ENCODE assay signal across 2 cellular contexts in the genomic region with DNA sequence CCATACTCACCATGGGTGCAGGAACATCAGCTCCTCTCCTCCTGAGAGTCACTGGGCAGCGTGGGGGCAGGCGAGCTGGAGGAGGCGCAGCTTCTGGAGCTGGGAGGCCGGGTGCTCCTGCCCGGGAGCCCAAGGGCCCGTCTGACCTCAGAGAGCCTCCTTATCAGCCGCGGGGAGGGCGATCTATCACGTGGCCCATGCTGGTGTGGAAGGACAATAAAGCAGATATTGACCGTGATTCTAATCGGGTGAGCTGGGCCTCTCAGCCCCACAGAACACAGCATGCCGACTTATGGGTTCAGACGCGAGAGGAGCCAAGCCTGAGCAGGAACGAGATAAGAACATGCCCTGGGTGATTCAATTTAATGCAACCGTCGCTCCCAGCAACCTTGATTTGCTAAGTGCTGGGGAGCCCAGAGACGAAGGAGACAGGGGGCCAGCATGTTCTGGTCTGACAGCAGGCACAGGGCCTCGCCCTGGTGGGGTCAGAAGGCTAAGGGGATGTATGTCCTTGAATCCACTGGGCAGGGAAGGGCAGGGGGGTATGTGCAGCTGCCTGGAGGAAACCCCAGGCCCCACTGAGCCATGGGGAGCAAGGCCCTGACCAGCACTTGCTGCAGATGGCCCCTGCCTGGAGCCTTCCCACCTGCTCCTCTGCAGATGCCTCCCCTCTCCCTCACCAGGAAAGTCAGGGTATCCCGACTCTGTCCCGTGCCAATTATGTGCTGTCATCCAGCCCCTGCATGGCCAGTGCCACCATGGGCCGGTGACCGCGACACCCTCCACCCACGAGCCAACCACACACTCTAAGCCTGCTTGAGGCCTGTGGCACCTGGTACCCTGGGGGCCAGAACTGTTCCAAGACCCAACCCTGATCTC.
TF ChIP-seq lines count a peak whose summit lies in the region.

No MANE protein-coding gene starts in this region.

TF ChIP-seq in SK-N-SH, 30 proteins besides CTCF, POLR2A, EP300 and RAD21 (continues in another document):
- TF ChIP-seq, protein P1, sequence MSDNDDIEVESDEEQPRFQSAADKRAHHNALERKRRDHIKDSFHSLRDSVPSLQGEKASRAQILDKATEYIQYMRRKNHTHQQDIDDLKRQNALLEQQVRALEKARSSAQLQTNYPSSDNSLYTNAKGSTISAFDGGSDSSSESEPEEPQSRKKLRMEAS (IDR thresholded peaks at IDR 0.05; ENCODE audit: low read depth) = no peak
- no peak for TF ChIP-seq NFIC (IDR thresholded peaks at IDR 0.05; ENCODE audit: borderline replicate concordance)
- TF ChIP-seq RFX5 (IDR thresholded peaks at IDR 0.05; ENCODE audit: low read length) = no peak
- no peak for TF ChIP-seq ELF1 (IDR thresholded peaks at IDR 0.05)
- no peak for TF ChIP-seq POLR2AphosphoS5 (IDR thresholded peaks at IDR 0.05; ENCODE audit: low read depth, low read length)
- TF ChIP-seq, protein P2, sequence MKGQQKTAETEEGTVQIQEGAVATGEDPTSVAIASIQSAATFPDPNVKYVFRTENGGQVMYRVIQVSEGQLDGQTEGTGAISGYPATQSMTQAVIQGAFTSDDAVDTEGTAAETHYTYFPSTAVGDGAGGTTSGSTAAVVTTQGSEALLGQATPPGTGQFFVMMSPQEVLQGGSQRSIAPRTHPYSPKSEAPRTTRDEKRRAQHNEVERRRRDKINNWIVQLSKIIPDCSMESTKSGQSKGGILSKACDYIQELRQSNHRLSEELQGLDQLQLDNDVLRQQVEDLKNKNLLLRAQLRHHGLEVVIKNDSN (IDR thresholded peaks at IDR 0.05; ENCODE audit: borderline replicate concordance, low read depth) = peak; percentile 70; the same call in 1 of the 2 replicates
- no peak for TF ChIP-seq JUND (IDR thresholded peaks at IDR 0.05)
- TF ChIP-seq TCF12 (IDR thresholded peaks at IDR 0.05) = 0 out of 2 replicates have a peak, but pooled peaks have one; percentile 29
- TF ChIP-seq, protein P3, sequence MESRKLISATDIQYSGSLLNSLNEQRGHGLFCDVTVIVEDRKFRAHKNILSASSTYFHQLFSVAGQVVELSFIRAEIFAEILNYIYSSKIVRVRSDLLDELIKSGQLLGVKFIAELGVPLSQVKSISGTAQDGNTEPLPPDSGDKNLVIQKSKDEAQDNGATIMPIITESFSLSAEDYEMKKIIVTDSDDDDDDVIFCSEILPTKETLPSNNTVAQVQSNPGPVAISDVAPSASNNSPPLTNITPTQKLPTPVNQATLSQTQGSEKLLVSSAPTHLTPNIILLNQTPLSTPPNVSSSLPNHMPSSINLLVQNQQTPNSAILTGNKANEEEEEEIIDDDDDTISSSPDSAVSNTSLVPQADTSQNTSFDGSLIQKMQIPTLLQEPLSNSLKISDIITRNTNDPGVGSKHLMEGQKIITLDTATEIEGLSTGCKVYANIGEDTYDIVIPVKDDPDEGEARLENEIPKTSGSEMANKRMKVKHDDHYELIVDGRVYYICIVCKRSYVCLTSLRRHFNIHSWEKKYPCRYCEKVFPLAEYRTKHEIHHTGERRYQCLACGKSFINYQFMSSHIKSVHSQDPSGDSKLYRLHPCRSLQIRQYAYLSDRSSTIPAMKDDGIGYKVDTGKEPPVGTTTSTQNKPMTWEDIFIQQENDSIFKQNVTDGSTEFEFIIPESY (IDR thresholded peaks at IDR 0.05; ENCODE audit: borderline replicate concordance, low read depth) = no peak
- TF ChIP-seq TEAD4 (IDR thresholded peaks at IDR 0.05; ENCODE audit: borderline replicate concordance, insufficient read depth) = no peak
- no peak for TF ChIP-seq SIN3A (IDR thresholded peaks at IDR 0.05; ENCODE audit: borderline replicate concordance, low read depth, low read length)
- no peak for TF ChIP-seq EZH2phosphoT487 (IDR thresholded peaks at IDR 0.05; ENCODE audit: borderline replicate concordance, low read depth)
- no peak for TF ChIP-seq GABPA (IDR thresholded peaks at IDR 0.05; ENCODE audit: low read depth)
- no peak for TF ChIP-seq MEF2A (IDR thresholded peaks at IDR 0.05; ENCODE audit: borderline replicate concordance, low read depth)
- TF ChIP-seq RXRA (IDR thresholded peaks at IDR 0.05; ENCODE audit: borderline replicate concordance, low read depth) = no peak
- TF ChIP-seq SMC3 (IDR thresholded peaks at IDR 0.05; ENCODE audit: low read depth, low read length) = no peak; the same call in 1 of the 2 replicates
- TF ChIP-seq, protein P4, sequence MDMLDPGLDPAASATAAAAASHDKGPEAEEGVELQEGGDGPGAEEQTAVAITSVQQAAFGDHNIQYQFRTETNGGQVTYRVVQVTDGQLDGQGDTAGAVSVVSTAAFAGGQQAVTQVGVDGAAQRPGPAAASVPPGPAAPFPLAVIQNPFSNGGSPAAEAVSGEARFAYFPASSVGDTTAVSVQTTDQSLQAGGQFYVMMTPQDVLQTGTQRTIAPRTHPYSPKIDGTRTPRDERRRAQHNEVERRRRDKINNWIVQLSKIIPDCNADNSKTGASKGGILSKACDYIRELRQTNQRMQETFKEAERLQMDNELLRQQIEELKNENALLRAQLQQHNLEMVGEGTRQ (IDR thresholded peaks at IDR 0.05; ENCODE audit: borderline replicate concordance, low read depth, low read length) = no peak; the same call in 1 of the 2 replicates
- TF ChIP-seq CHD2 (IDR thresholded peaks at IDR 0.05; ENCODE audit: low read length, partially characterized antibody) = peak; percentile 59
- TF ChIP-seq, protein P5, sequence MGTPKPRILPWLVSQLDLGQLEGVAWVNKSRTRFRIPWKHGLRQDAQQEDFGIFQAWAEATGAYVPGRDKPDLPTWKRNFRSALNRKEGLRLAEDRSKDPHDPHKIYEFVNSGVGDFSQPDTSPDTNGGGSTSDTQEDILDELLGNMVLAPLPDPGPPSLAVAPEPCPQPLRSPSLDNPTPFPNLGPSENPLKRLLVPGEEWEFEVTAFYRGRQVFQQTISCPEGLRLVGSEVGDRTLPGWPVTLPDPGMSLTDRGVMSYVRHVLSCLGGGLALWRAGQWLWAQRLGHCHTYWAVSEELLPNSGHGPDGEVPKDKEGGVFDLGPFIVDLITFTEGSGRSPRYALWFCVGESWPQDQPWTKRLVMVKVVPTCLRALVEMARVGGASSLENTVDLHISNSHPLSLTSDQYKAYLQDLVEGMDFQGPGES (IDR thresholded peaks at IDR 0.05; ENCODE audit: low read depth, low read length) = no peak
- TF ChIP-seq GATA2 (CRISPR knock-in tag; IDR thresholded peaks at IDR 0.05) = peak; percentile 98

TF ChIP-seq in K562, 482 proteins besides CTCF, POLR2A, EP300 and RAD21 (continues in another document):
- TF ChIP-seq ZNF263 (CRISPR knock-in tag; IDR thresholded peaks at IDR 0.05; ENCODE audit: borderline replicate concordance) = no peak
- TF ChIP-seq, protein P4 (CRISPR knock-in tag; IDR thresholded peaks at IDR 0.05) = peak; percentile 72
- TF ChIP-seq, protein P6, sequence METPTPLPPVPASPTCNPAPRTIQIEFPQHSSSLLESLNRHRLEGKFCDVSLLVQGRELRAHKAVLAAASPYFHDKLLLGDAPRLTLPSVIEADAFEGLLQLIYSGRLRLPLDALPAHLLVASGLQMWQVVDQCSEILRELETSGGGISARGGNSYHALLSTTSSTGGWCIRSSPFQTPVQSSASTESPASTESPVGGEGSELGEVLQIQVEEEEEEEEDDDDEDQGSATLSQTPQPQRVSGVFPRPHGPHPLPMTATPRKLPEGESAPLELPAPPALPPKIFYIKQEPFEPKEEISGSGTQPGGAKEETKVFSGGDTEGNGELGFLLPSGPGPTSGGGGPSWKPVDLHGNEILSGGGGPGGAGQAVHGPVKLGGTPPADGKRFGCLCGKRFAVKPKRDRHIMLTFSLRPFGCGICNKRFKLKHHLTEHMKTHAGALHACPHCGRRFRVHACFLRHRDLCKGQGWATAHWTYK (CRISPR knock-in tag; IDR thresholded peaks at IDR 0.05) = no peak
- TF ChIP-seq FOXP1 (CRISPR knock-in tag; IDR thresholded peaks at IDR 0.05) = no peak
- no peak for TF ChIP-seq PHB2 (IDR thresholded peaks at IDR 0.05; ENCODE audit: low read depth)
- TF ChIP-seq, protein P7, sequence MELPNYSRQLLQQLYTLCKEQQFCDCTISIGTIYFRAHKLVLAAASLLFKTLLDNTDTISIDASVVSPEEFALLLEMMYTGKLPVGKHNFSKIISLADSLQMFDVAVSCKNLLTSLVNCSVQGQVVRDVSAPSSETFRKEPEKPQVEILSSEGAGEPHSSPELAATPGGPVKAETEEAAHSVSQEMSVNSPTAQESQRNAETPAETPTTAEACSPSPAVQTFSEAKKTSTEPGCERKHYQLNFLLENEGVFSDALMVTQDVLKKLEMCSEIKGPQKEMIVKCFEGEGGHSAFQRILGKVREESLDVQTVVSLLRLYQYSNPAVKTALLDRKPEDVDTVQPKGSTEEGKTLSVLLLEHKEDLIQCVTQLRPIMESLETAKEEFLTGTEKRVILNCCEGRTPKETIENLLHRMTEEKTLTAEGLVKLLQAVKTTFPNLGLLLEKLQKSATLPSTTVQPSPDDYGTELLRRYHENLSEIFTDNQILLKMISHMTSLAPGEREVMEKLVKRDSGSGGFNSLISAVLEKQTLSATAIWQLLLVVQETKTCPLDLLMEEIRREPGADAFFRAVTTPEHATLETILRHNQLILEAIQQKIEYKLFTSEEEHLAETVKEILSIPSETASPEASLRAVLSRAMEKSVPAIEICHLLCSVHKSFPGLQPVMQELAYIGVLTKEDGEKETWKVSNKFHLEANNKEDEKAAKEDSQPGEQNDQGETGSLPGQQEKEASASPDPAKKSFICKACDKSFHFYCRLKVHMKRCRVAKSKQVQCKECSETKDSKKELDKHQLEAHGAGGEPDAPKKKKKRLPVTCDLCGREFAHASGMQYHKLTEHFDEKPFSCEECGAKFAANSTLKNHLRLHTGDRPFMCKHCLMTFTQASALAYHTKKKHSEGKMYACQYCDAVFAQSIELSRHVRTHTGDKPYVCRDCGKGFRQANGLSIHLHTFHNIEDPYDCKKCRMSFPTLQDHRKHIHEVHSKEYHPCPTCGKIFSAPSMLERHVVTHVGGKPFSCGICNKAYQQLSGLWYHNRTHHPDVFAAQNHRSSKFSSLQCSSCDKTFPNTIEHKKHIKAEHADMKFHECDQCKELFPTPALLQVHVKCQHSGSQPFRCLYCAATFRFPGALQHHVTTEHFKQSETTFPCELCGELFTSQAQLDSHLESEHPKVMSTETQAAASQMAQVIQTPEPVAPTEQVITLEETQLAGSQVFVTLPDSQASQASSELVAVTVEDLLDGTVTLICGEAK (IDR thresholded peaks at IDR 0.05) = no peak
- TF ChIP-seq, protein P7 (CRISPR knock-in tag; IDR thresholded peaks at IDR 0.05) = no peak
- no peak for TF ChIP-seq NFE2 (IDR thresholded peaks at IDR 0.05; ENCODE audit: low read depth)
- TF ChIP-seq FUS (optimal IDR thresholded peaks at IDR 0.05; ENCODE audit: low read depth, low read length) = no peak
- TF ChIP-seq, protein P8, sequence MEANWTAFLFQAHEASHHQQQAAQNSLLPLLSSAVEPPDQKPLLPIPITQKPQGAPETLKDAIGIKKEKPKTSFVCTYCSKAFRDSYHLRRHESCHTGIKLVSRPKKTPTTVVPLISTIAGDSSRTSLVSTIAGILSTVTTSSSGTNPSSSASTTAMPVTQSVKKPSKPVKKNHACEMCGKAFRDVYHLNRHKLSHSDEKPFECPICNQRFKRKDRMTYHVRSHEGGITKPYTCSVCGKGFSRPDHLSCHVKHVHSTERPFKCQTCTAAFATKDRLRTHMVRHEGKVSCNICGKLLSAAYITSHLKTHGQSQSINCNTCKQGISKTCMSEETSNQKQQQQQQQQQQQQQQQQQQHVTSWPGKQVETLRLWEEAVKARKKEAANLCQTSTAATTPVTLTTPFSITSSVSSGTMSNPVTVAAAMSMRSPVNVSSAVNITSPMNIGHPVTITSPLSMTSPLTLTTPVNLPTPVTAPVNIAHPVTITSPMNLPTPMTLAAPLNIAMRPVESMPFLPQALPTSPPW (CRISPR knock-in tag; IDR thresholded peaks at IDR 0.05) = peak; percentile 55; the same call in 1 of the 2 replicates
- TF ChIP-seq NFYB (IDR thresholded peaks at IDR 0.05; ENCODE audit: extremely low read depth, insufficient read length) = no peak
- TF ChIP-seq ZKSCAN8 (CRISPR knock-in tag; IDR thresholded peaks at IDR 0.05) = no peak
- TF ChIP-seq, protein P9, sequence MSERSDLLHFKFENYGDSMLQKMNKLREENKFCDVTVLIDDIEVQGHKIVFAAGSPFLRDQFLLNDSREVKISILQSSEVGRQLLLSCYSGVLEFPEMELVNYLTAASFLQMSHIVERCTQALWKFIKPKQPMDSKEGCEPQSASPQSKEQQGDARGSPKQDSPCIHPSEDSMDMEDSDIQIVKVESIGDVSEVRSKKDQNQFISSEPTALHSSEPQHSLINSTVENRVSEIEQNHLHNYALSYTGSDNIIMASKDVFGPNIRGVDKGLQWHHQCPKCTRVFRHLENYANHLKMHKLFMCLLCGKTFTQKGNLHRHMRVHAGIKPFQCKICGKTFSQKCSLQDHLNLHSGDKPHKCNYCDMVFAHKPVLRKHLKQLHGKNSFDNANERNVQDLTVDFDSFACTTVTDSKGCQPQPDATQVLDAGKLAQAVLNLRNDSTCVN (CRISPR knock-in tag; IDR thresholded peaks at IDR 0.05) = no peak
- TF ChIP-seq MEF2D (tag; conservative IDR thresholded peaks at IDR 0.05; ENCODE audit: low read depth) = no peak
- TF ChIP-seq ZNF3 (CRISPR knock-in tag; IDR thresholded peaks at IDR 0.05) = no peak
- TF ChIP-seq ZSCAN32 (CRISPR knock-in tag; IDR thresholded peaks at IDR 0.05) = no peak
- TF ChIP-seq, protein P10, sequence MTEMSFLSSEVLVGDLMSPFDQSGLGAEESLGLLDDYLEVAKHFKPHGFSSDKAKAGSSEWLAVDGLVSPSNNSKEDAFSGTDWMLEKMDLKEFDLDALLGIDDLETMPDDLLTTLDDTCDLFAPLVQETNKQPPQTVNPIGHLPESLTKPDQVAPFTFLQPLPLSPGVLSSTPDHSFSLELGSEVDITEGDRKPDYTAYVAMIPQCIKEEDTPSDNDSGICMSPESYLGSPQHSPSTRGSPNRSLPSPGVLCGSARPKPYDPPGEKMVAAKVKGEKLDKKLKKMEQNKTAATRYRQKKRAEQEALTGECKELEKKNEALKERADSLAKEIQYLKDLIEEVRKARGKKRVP (CRISPR knock-in tag; IDR thresholded peaks at IDR 0.05) = no peak
